ENCODE assay signal across 14 cellular contexts in the genomic region with DNA sequence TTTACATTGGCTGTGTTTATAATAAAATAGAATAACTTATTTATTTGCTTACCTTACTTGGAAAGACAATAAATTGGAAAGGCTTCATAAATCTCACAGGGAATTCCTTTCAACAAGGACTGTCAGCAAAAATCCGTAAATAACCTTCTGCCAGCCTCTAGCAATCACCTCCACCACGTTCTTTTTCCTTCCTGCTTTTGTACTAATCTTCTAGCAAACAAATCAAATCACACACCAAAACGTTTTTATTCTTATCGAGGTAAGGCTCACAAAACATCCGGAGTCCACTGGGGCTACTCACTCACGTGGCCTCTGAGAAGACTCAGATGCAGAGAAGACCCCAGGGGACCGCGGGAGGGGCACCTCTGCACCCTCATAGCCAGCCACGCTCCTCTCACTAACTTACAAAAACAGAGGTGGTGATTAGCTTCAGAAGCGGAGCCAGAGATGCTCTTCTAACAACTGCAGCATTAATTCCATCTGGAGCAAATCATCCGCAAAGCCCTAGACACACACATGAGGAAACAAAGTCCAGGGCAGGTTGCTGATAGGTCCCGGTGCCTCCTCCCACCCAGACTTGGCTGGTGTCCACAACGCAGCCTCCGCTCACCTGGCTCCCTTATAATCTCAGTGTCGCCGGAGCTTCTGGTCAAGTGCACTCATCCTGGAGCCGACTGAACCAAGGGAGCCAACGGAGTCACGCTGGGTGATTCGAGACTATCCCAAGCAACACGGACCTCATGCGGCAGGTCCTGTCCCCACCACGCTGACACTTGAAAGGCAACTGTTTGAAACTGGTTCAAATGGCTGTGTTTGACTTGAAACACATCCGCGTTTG. TPM values are rescaled to one million over a fixed set of nuclear protein-coding genes. Genes with fewer than 3 reads are reported as not detected.
DNase-seq lines count a peak whose midpoint lies in the region; ATAC-seq and TF ChIP-seq lines count a peak whose summit lies in the region.
"Had no signal": no experiment of that assay in that cellular context is flagged by ENCODE, and none has a peak within 500 bp of the region (broad histone marks: within the 10 kb centered on the region; RNA-seq: fewer than 3 reads in every experiment).

No MANE protein-coding gene starts in this region.

- H3K4me1 ChIP-seq in body of pancreas (peaks cover 53% of the 10 kb centered on the region), SK-N-SH (ENCODE audit: control insufficient read depth in 1 of 2, insufficient read depth in 2 of 2, low read depth in 1 of 2, low read length in 1 of 2) (peaks cover 0 to 22% of the 10 kb centered on the region in 2 experiments; a peak in 1 of 4 replicates)

- H3F3A ChIP-seq in SK-N-SH (replicated peaks; ENCODE audit: insufficient read depth) = no peaks in the 10 kb centered on the region

- WGBS in body of pancreas, 2 donors = 13 to 32% methylated on average over 24 to 25 of the region's 25 CpGs
- WGBS in SK-N-SH (ENCODE audit: low lambda C conversion rate) = 87% methylated on average over 25 of the region's 25 CpGs

- H3K4me3 ChIP-seq in body of pancreas (no peak overlapping the region), SK-N-SH (ENCODE audit: low read depth in 2 of 2, low read length in 1 of 2) (no peak overlapping the region)
- H3K4me3 ChIP-seq: coronary artery, thoracic aorta had no signal

- TF ChIP-seq POLR2A in body of pancreas (IDR thresholded peaks at IDR 0.05) (peak; percentile 16 to 51 (median 36)), erythroblast (IDR thresholded peaks at IDR 0.05; ENCODE audit: low read length) (no peak)

- H3K27me3 Mint-ChIP-seq in mesothelial cell of epicardium (ENCODE audit: low read depth) = no peaks in the 10 kb centered on the region
- peaks cover 37% of the 10 kb centered on the region for H3K27me3 Mint-ChIP-seq in stimulated activated naive CD8-positive, alpha-beta T cell treated with anti-CD3 and anti-CD28 coated beads, Interleukin-15, amount 100 ng/mL, for 72 hours

- DNase-seq in NCI-H128 (lab: John Stamatoyannopoulos, UW; ENCODE audit: unreplicated experiment) (peak; percentile 35), body of pancreas (peak; percentile 81 to 88 (median 86)), mesothelial cell of epicardium (ENCODE audit: low spot score in 2 of 2, unreplicated experiment in 2 of 2) (no peak), erythroblast (lab: John Stamatoyannopoulos, UW) (no peak), SK-N-SH (no peak)
- no peak for DNase-seq in stimulated activated naive CD8-positive, alpha-beta T cell treated with anti-CD3 and anti-CD28 coated beads, Interleukin-15, amount 100 ng/mL, for 72 hours
- DNase-seq: activated naive CD4-positive, alpha-beta T cell treated with Interleukin-2 at 50 U/mL for 16 hours; GF-D8; IMR-90; NCI-H82 had no signal

- TF ChIP-seq EP300 in SK-N-SH (IDR thresholded peaks at IDR 0.05; ENCODE audit: borderline replicate concordance in 1 of 2, low read depth in 1 of 2, low read length in 1 of 2) = no peak

- no peaks in the 10 kb centered on the region for H3K9me3 Mint-ChIP-seq in mesothelial cell of epicardium
- H3K9me3 Mint-ChIP-seq in stimulated activated naive CD8-positive, alpha-beta T cell treated with anti-CD3 and anti-CD28 coated beads, Interleukin-15, amount 100 ng/mL, for 72 hours = no peaks in the 10 kb centered on the region

- peaks cover 100% of the 10 kb centered on the region for H4K20me1 ChIP-seq in SK-N-SH (ENCODE audit: insufficient read depth)

- peak; percentile 73 for ATAC-seq in body of pancreas
- ATAC-seq in HG03520 (IDR thresholded peaks at IDR 0.05; ENCODE audit: unreplicated experiment) = no peak
- ATAC-seq in stimulated activated naive CD8-positive, alpha-beta T cell treated with anti-CD3 and anti-CD28 coated beads, Interleukin-15, amount 100 ng/mL, for 72 hours = no peak

- CTCF ChIA-PET in SK-N-SH (lab: Yijun Ruan, JAX) = no interaction called here

- POLR2A ChIA-PET in SK-N-SH (lab: Yijun Ruan, JAX) = no interaction called here

- intact Hi-C loops in body of pancreas (cut with DNase I) = no loop called here

- peaks cover 97% of the 10 kb centered on the region for H3K79me2 ChIP-seq in SK-N-SH (ENCODE audit: insufficient read depth)

- H3K36me3 Mint-ChIP-seq in mesothelial cell of epicardium = peaks cover 25% of the 10 kb centered on the region

- H3K9ac ChIP-seq in SK-N-SH = no peak overlapping the region

- H2AFZ ChIP-seq in SK-N-SH (ENCODE audit: low read depth) = no peak overlapping the region

- H3K4me1 Mint-ChIP-seq in mesothelial cell of epicardium = peaks cover 12% of the 10 kb centered on the region
- no peaks in the 10 kb centered on the region for H3K4me1 Mint-ChIP-seq in stimulated activated naive CD8-positive, alpha-beta T cell treated with anti-CD3 and anti-CD28 coated beads, Interleukin-15, amount 100 ng/mL, for 72 hours

- H3K27ac ChIP-seq in C4-2B (peak overlapping the region; percentile 62), body of pancreas (peak overlapping the region; percentile 68 to 85 (median 70)), SK-N-SH (ENCODE audit: low read depth in 2 of 2, low read length in 1 of 2) (peak overlapping the region in 1 of 2 experiments; percentile 29; a peak in 1 of 4 replicates)
- H3K27ac ChIP-seq: coronary artery, thoracic aorta had no signal

- no peak overlapping the region for H3K4me3 Mint-ChIP-seq in mesothelial cell of epicardium
- H3K4me3 Mint-ChIP-seq in stimulated activated naive CD8-positive, alpha-beta T cell treated with anti-CD3 and anti-CD28 coated beads, Interleukin-15, amount 100 ng/mL, for 72 hours = no peak overlapping the region

- H3K36me3 ChIP-seq in body of pancreas (replicated peaks in 1 of 2; ENCODE audit: insufficient read depth in 1 of 2, low read depth in 2 of 2) (no peaks in the 10 kb centered on the region), SK-N-SH (replicated peaks in 1 of 2; ENCODE audit: control insufficient read depth in 1 of 2, insufficient read depth in 2 of 2, low read length in 1 of 2) (peaks cover 13 to 43% of the 10 kb centered on the region in 2 experiments)

- no peaks in the 10 kb centered on the region for H3K27me3 ChIP-seq in body of pancreas
- H3K27me3 ChIP-seq in SK-N-SH (ENCODE audit: insufficient read depth) = no peaks in the 10 kb centered on the region

- no peak overlapping the region for H3K4me2 ChIP-seq in SK-N-SH

- H3K9me3 ChIP-seq in body of pancreas = no peaks in the 10 kb centered on the region
- no peaks in the 10 kb centered on the region for H3K9me3 ChIP-seq in SK-N-SH
- H3K9me3 ChIP-seq: thoracic aorta had no signal

- TF ChIP-seq RAD21 in SK-N-SH (IDR thresholded peaks at IDR 0.05; ENCODE audit: low read length) = no peak

- TF ChIP-seq CTCF in C4-2B (conservative IDR thresholded peaks at IDR 0.05) (no peak), body of pancreas (IDR thresholded peaks at IDR 0.05) (no peak), mesothelial cell of epicardium (IDR thresholded peaks at IDR 0.05; ENCODE audit: unreplicated experiment) (no peak), SK-N-SH (IDR thresholded peaks at IDR 0.05) (no peak)

- no peaks in the 10 kb centered on the region for H3K9me2 ChIP-seq in SK-N-SH

- H3K27ac Mint-ChIP-seq in mesothelial cell of epicardium = peak overlapping the region; percentile 85
- H3K27ac Mint-ChIP-seq in stimulated activated naive CD8-positive, alpha-beta T cell treated with anti-CD3 and anti-CD28 coated beads, Interleukin-15, amount 100 ng/mL, for 72 hours = no peak overlapping the region

TF ChIP-seq in SK-N-SH, 30 proteins besides CTCF, POLR2A, EP300 and RAD21 (continues in another document):
- TF ChIP-seq JUND (IDR thresholded peaks at IDR 0.05) (no peak), TCF12 (IDR thresholded peaks at IDR 0.05) (no peak), ZBTB33 (IDR thresholded peaks at IDR 0.05; ENCODE audit: borderline replicate concordance, low read depth) (no peak), FOSL2 (IDR thresholded peaks at IDR 0.05; ENCODE audit: borderline replicate concordance, low read depth) (no peak), EZH2phosphoT487 (IDR thresholded peaks at IDR 0.05; ENCODE audit: borderline replicate concordance, low read depth) (no peak), TEAD4 (IDR thresholded peaks at IDR 0.05; ENCODE audit: borderline replicate concordance, insufficient read depth) (no peak), USF2 (IDR thresholded peaks at IDR 0.05; ENCODE audit: borderline replicate concordance, low read depth, low read length) (no peak), SIN3A (IDR thresholded peaks at IDR 0.05; ENCODE audit: borderline replicate concordance, low read depth, low read length) (no peak), GATA2 (CRISPR knock-in tag; IDR thresholded peaks at IDR 0.05) (no peak), FOXJ3 (CRISPR knock-in tag; IDR thresholded peaks at IDR 0.05) (no peak), NFIC (IDR thresholded peaks at IDR 0.05; ENCODE audit: borderline replicate concordance) (no peak)

RNA-seq across cellular contexts. Expression of gene CTBP2, which starts 22.5 kb away (rescaled TPM):
- total RNA-seq in body of pancreas (10 to 100 TPM; 32.0 to 49.0 TPM), mesothelial cell of epicardium (115 to 122 TPM (median 121 TPM) in 3 replicates)
- 51.5 and 69.7 TPM in 2 replicates for polyA plus RNA-seq in SK-N-SH (2012; rRNA removed)
- 41.0 and 63.0 TPM in 2 replicates for polyA plus RNA-seq in SK-N-SH (2012; cell fraction: cytosol; rRNA removed)
- polyA plus RNA-seq in SK-N-SH (2012; cell fraction: nucleus; rRNA removed) = 128 and 129 TPM in 2 replicates

Comparison
In these comparisons a context has a peak if more than half of its experiments do, and no peak if none do; other contexts are left out.
1. DNase-seq: peak in NCI-H128 (single experiment) and body of pancreas (4 of 4); none in mesothelial cell of epicardium (0 of 2), erythroblast (0 of 2), SK-N-SH (single experiment) and stimulated activated naive CD8-positive, alpha-beta T cell treated with anti-CD3 and anti-CD28 coated beads, Interleukin-15, amount 100 ng/mL, for 72 hours (0 of 2).